8 cellular contexts compared by ENCODE assay signal in genomic region chr11:2929880-2930704, GRCh38. TPM values are rescaled to one million over a fixed set of nuclear protein-coding genes. Genes with fewer than 3 reads are reported as not detected.
A peak's percentile ranks its signal among the peaks of the same experiment; 100 is the strongest.
DNase-seq lines count a peak whose midpoint lies in the region; TF ChIP-seq lines count a peak whose summit lies in the region.

No MANE protein-coding gene starts in this region.

- H3K4me3 Mint-ChIP-seq in T-helper 2 cell treated with Interferon-gamma antibody and Interleukin-4, amounts not matched to agents 5 μg/mL and 100 μg/mL, for 36 hours = peak overlapping the region; percentile 79
- H3K4me3 Mint-ChIP-seq in endodermal cell = peak overlapping the region; percentile 50

- H3K27me3 ChIP-seq in endodermal cell (ENCODE audit: control insufficient read depth, insufficient read depth, low read length, poor library complexity, severe bottlenecking) = peaks cover 33% of the 10 kb centered on the region
- H3K27me3 ChIP-seq in muscle layer of duodenum (ENCODE audit: low read depth, low read length) = no peaks in the 10 kb centered on the region
- no peaks in the 10 kb centered on the region for H3K27me3 ChIP-seq in vagina
- H3K27me3 ChIP-seq in SJCRH30 = no peaks in the 10 kb centered on the region

- H3K9ac ChIP-seq in endodermal cell (ENCODE audit: extremely low read depth, low read length, poor library complexity, severe bottlenecking) = peak overlapping the region; percentile 38

- no peak for TF ChIP-seq POLR2A in vagina (IDR thresholded peaks at IDR 0.05)

- H3K27ac ChIP-seq in endodermal cell (ENCODE audit: low read depth, low read length) = no peak overlapping the region
- peak overlapping the region; percentile 86 for H3K27ac ChIP-seq in muscle layer of duodenum (ENCODE audit: low read length)
- peak overlapping the region; percentile 78 for H3K27ac ChIP-seq in vagina
- H3K27ac ChIP-seq in SJCRH30 = no peak overlapping the region

- H3K4me3 ChIP-seq in endodermal cell (ENCODE audit: low read length) (peak overlapping the region; percentile 71), muscle layer of duodenum (ENCODE audit: low read depth in 1 of 2, low read length in 2 of 2) (peak overlapping the region; percentile 47 to 52), vagina (peak overlapping the region; percentile 56 to 59), SJCRH30 (no peak overlapping the region)

- no peaks in the 10 kb centered on the region for H3K4me1 ChIP-seq in endodermal cell (ENCODE audit: control insufficient read depth, insufficient read depth, low read length)
- peaks cover 0 to 25% of the 10 kb centered on the region in 2 donors for H3K4me1 ChIP-seq in muscle layer of duodenum (ENCODE audit: control insufficient read depth in 1 of 2, insufficient read depth in 2 of 2, low read length in 2 of 2)
- H3K4me1 ChIP-seq in vagina = peaks cover 47% of the 10 kb centered on the region
- no peaks in the 10 kb centered on the region for H3K4me1 ChIP-seq in SJCRH30

- H3K36me3 ChIP-seq in endodermal cell (ENCODE audit: control insufficient read depth, insufficient read depth, low read length) = no peaks in the 10 kb centered on the region
- no peaks in the 10 kb centered on the region for H3K36me3 ChIP-seq in muscle layer of duodenum (ENCODE audit: control insufficient read depth in 1 of 2, insufficient read depth in 2 of 2, low read length in 2 of 2)
- H3K36me3 ChIP-seq in vagina = no peaks in the 10 kb centered on the region
- no peaks in the 10 kb centered on the region for H3K36me3 ChIP-seq in SJCRH30

- H3K9me3 ChIP-seq in endodermal cell (ENCODE audit: control insufficient read depth, low read length) = no peaks in the 10 kb centered on the region
- H3K9me3 ChIP-seq in muscle layer of duodenum (ENCODE audit: control insufficient read depth in 1 of 2, low read length in 2 of 2) = no peaks in the 10 kb centered on the region
- no peaks in the 10 kb centered on the region for H3K9me3 ChIP-seq in vagina
- H3K9me3 ChIP-seq in SJCRH30 (replicated peaks) = no peaks in the 10 kb centered on the region

- DNase-seq in activated T-cell treated with anti-CD3 and anti-CD28 coated beads for 4 hours (peak; percentile 17), HK-2 (ENCODE audit: unreplicated experiment) (peak; percentile 50), endodermal cell (peak; percentile 90), vagina (ENCODE audit: extremely low spot score in 2 of 2) (no peak), SJCRH30 (no peak)
- DNase-seq in activated T-cell treated with anti-CD3 and anti-CD28 coated beads, Interleukin-2, amount 50 U/mL, for 1 hour = no peak
- DNase-seq in T-helper 2 cell treated with Interferon-gamma antibody and Interleukin-4, amounts not matched to agents 5 μg/mL and 100 μg/mL, for 36 hours (ENCODE audit: low spot score) = peak; percentile 61

- H3K27ac Mint-ChIP-seq in T-helper 2 cell treated with Interferon-gamma antibody and Interleukin-4, amounts not matched to agents 5 μg/mL and 100 μg/mL, for 36 hours = peak overlapping the region; percentile 78
- peak overlapping the region; percentile 87 for H3K27ac Mint-ChIP-seq in endodermal cell

- H3K9me3 Mint-ChIP-seq in T-helper 2 cell treated with Interferon-gamma antibody and Interleukin-4, amounts not matched to agents 5 μg/mL and 100 μg/mL, for 36 hours = no peaks in the 10 kb centered on the region
- H3K9me3 Mint-ChIP-seq in endodermal cell = no peaks in the 10 kb centered on the region

- intact Hi-C loops in vagina (cut with DNase I) = no loop called here

- H3K27me3 Mint-ChIP-seq in T-helper 2 cell treated with Interferon-gamma antibody and Interleukin-4, amounts not matched to agents 5 μg/mL and 100 μg/mL, for 36 hours (ENCODE audit: low read depth) = peaks cover 21% of the 10 kb centered on the region
- H3K27me3 Mint-ChIP-seq in endodermal cell (ENCODE audit: insufficient read depth) = peaks cover 38% of the 10 kb centered on the region

- TF ChIP-seq CTCF in endodermal cell (conservative IDR thresholded peaks at IDR 0.05) (no peak), vagina (IDR thresholded peaks at IDR 0.05) (no peak)

- 7 to 8% methylated on average over 19 to 53 of the region's 53 CpGs for WGBS in endodermal cell (ENCODE audit: insufficient coverage in 1 of 2, insufficient read length in 1 of 2), 2 experiments

- H3K4me1 Mint-ChIP-seq in T-helper 2 cell treated with Interferon-gamma antibody and Interleukin-4, amounts not matched to agents 5 μg/mL and 100 μg/mL, for 36 hours (ENCODE audit: low read depth) = peaks cover 25% of the 10 kb centered on the region
- peaks cover 8% of the 10 kb centered on the region for H3K4me1 Mint-ChIP-seq in endodermal cell

- no peaks in the 10 kb centered on the region for H3K36me3 Mint-ChIP-seq in T-helper 2 cell treated with Interferon-gamma antibody and Interleukin-4, amounts not matched to agents 5 μg/mL and 100 μg/mL, for 36 hours (ENCODE audit: low read depth)
- no peaks in the 10 kb centered on the region for H3K36me3 Mint-ChIP-seq in endodermal cell (ENCODE audit: low read depth)

RNA-seq across cellular contexts. Expression of gene PHLDA2, which starts 0.9 kb away (rescaled TPM):
- 1 to 10 TPM; 3.0 to 5.1 TPM for total RNA-seq in endodermal cell
- 4.5 TPM for polyA plus RNA-seq in endodermal cell (2013, experiment 1 of 2)
- 5.4 TPM for polyA plus RNA-seq in endodermal cell (2013, experiment 2 of 2)
- 43.5 TPM for total RNA-seq in vagina
- total RNA-seq in SJCRH30 (2014; rRNA removed; shearing (Covaris generic)) = not detected in 2 replicates

RNA-seq across cellular contexts. Expression of gene CDKN1C, which starts 44.5 kb away (rescaled TPM):
- 10 to 100 TPM; 37.6 to 60.9 TPM for total RNA-seq in endodermal cell
- polyA plus RNA-seq in endodermal cell (2013, experiment 1 of 2) = 174 TPM
- polyA plus RNA-seq in endodermal cell (2013, experiment 2 of 2) = 148 TPM
- total RNA-seq in vagina = 67.3 TPM
- total RNA-seq in SJCRH30 (2014; rRNA removed; shearing (Covaris generic)) = not detected in 2 replicates

Comparison
In these comparisons a context has a peak if more than half of its experiments do, and no peak if none do; other contexts are left out.
1. DNase-seq: peak in activated T-cell treated with anti-CD3 and anti-CD28 coated beads for 4 hours (single experiment), HK-2 (single experiment), T-helper 2 cell treated with Interferon-gamma antibody and Interleukin-4, amounts not matched to agents 5 μg/mL and 100 μg/mL, for 36 hours (single experiment) and endodermal cell (single experiment); none in activated T-cell treated with anti-CD3 and anti-CD28 coated beads, Interleukin-2, amount 50 U/mL, for 1 hour (single experiment), vagina (0 of 2) and SJCRH30 (0 of 2).
2. H3K27ac ChIP-seq: peak in muscle layer of duodenum (single experiment) and vagina (single experiment); none in endodermal cell (single experiment) and SJCRH30 (single experiment).
3. RNA of gene CDKN1C, which starts 44.5 kb away (total RNA-seq): 67.3 TPM in vagina (single experiment) and 37.6 to 60.9 TPM in endodermal cell; not detected in SJCRH30; every median in the first group is over 10 times any median in the second.